8 cellular contexts compared by ENCODE assay signal in the genomic region with DNA sequence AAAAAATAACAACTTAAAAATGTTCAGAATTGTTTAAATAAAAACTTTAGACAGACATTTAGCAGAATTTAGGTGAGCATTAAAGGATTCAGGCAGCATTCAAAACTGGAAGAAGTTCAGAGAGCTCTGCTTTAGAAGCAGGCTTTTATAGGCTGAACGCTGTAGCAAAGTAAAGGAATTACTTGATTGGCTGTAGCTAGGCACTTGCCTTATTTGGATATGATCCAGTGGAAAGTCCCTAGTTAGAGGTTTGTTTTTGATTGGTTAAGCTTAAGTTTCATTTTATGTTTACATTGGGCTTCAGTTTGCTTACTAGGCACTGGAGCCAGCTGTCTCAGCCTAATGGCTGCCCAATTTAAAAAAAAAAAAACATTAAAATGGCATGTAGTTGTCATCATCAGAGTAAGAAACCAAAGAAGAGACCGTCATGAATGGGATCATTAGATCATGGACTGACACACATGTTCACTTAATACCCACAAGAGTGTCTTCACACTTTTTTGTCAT.
DNase-seq lines count a peak whose midpoint lies in the region.

No MANE protein-coding gene starts in this region.

- H3K9ac ChIP-seq in Karpas-422 (ENCODE audit: low read length) = no peak overlapping the region

- H3K9me2 ChIP-seq in Karpas-422 (replicated peaks; ENCODE audit: insufficient read depth, low read length) = no peaks in the 10 kb centered on the region

- no peaks in the 10 kb centered on the region for H4K20me1 ChIP-seq in Karpas-422 (ENCODE audit: insufficient read depth, low read depth, low read length)

- H3K4me2 ChIP-seq in Karpas-422 (ENCODE audit: low read depth, low read length, poor library complexity, severe bottlenecking) = no peak overlapping the region

- WGBS in thymus = 41% methylated on average over 2 of the region's 2 CpGs

- peaks cover 38% of the 10 kb centered on the region for H3K4me1 ChIP-seq in Karpas-422 (ENCODE audit: low read length)
- H3K4me1 ChIP-seq in thymus (ENCODE audit: control insufficient read depth, insufficient read depth, low read length) = peaks cover 2% of the 10 kb centered on the region

- H3K36me3 ChIP-seq in Karpas-422 (ENCODE audit: insufficient read depth, low read length) = peaks cover 33% of the 10 kb centered on the region
- H3K36me3 ChIP-seq in thymus (ENCODE audit: control insufficient read depth, insufficient read depth) = no peaks in the 10 kb centered on the region

- H3K4me3 ChIP-seq in Karpas-422 (ENCODE audit: low read length) (no peak overlapping the region), thymus (ENCODE audit: low read length) (no peak overlapping the region)

- H2AFZ ChIP-seq in Karpas-422 (ENCODE audit: low read length) = no peak overlapping the region

- DNase-seq in activated gamma-delta T cell treated with Interleukin-2 at 50 U/mL for 16 hours = peak; percentile 23
- no peak for DNase-seq in activated gamma-delta T cell (lab: John Stamatoyannopoulos, UW)
- peak; percentile 98 for DNase-seq in H4 (ENCODE audit: low spot score)
- no peak for DNase-seq in Karpas-422
- peak; percentile 98 for DNase-seq in RPMI7951 (ENCODE audit: low read depth)
- peak; percentile 85 for DNase-seq in brain pericyte (ENCODE audit: low read depth, low spot score)
- peak; percentile 90 for DNase-seq in left kidney (ENCODE audit: low read depth, low spot score)

- peaks cover 91% of the 10 kb centered on the region for H3K79me2 ChIP-seq in Karpas-422 (ENCODE audit: low read length)

- H3K27ac ChIP-seq in Karpas-422 (ENCODE audit: low read length) (peak overlapping the region; percentile 86), thymus (ENCODE audit: low read depth) (peak overlapping the region; percentile 82)

- H3K27me3 ChIP-seq in Karpas-422 (ENCODE audit: low read length) = no peaks in the 10 kb centered on the region
- H3K27me3 ChIP-seq in thymus (ENCODE audit: control insufficient read depth, insufficient read depth) = no peaks in the 10 kb centered on the region

- H3K9me3 ChIP-seq in Karpas-422 (ENCODE audit: low read length) = no peaks in the 10 kb centered on the region
- H3K9me3 ChIP-seq in thymus (ENCODE audit: control insufficient read depth) = no peaks in the 10 kb centered on the region

Comparison
In these comparisons a context has a peak if more than half of its experiments do, and no peak if none do; other contexts are left out.
1. DNase-seq: peak in activated gamma-delta T cell treated with Interleukin-2 at 50 U/mL for 16 hours (single experiment), H4 (single experiment), RPMI7951 (single experiment), brain pericyte (single experiment) and left kidney (single experiment); none in activated gamma-delta T cell (single experiment) and Karpas-422 (single experiment).